ENCODE assay signal across 8 cellular contexts in the genomic region with DNA sequence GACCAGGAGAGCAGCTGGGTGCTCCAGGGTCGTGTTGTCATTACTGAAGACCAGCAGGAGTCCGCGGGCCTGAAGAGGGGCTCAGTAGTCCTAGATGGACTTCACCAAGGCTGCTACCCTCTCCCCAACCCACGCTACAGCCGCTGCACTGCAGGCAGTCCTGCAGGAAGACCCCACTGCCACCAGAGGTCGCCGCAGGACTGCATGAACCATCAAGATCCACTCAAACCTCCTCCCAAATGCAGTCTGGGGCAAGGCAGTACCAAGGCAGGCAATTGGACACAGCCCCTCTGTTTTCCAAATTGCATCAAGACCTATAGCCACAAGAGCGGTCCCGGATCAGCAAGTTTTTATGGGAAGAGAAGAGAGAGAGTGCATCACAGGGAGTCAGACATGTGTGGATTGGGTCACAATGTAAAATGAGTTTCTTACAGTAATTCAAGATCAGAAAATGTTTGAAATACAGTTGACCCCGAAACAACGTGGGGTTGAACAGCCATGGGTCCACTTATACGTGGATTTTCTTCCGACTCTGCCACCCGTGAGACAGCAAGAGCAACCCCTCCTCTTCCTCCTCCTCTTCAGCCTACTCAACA. TPM values are rescaled to one million over a fixed set of nuclear protein-coding genes. Genes with fewer than 3 reads are reported as not detected.
A peak's percentile ranks its signal among the peaks of the same experiment; 100 is the strongest.
DNase-seq lines count a peak whose midpoint lies in the region; ATAC-seq and TF ChIP-seq lines count a peak whose summit lies in the region.

No MANE protein-coding gene starts in this region.

- no peak for TF ChIP-seq POLR2A in spleen (IDR thresholded peaks at IDR 0.05)

- no peak overlapping the region for H3K4me3 ChIP-seq in spleen

- DNase-seq in NK-92 treated with Interleukin-12 subunit alpha and Interleukin-12 subunit beta, amount 100 ng/mL, for 24 hours (lab: John Stamatoyannopoulos, UW) = peak; percentile 31
- DNase-seq in NK-92 (lab: John Stamatoyannopoulos, UW; ENCODE audit: unreplicated experiment) (no peak), NCI-H128 (lab: John Stamatoyannopoulos, UW; ENCODE audit: unreplicated experiment) (peak; percentile 50), T1000 (lab: John Stamatoyannopoulos, UW) (peak; percentile 46), astrocyte of the hippocampus (ENCODE audit: low read depth, low spot score) (peak; percentile 86), hypothalamus (lab: John Stamatoyannopoulos, UW) (peak in 48 of 51 donors; percentile 7 to 84 (median 47)), spleen (peak; percentile 94)

- H3K9me3 ChIP-seq in spleen = no peaks in the 10 kb centered on the region

- no peak overlapping the region for H3K27ac ChIP-seq in spleen

- 30 to 39% (median 32%) methylated on average over 12 to 14 of the region's 14 CpGs for WGBS in spleen, 5 donors

- H3K36me3 ChIP-seq in spleen = peaks cover 0 to 73% (median under 1%) of the 10 kb centered on the region in 6 donors

- peaks cover 0 to 19% (median 0%) of the 10 kb centered on the region in 7 donors for H3K27me3 ChIP-seq in spleen (replicated peaks in 1 of 7)

- H3K4me1 ChIP-seq in spleen = peaks cover 0 to 8% (median 0%) of the 10 kb centered on the region in 6 donors

- peak; percentile 75 for ATAC-seq in HG02642 (IDR thresholded peaks at IDR 0.05; ENCODE audit: poor library complexity, unreplicated experiment)

- intact Hi-C loops in spleen (cut with DNase I; ENCODE audit: low total_unique reads) = no loop called here

- TF ChIP-seq CTCF in spleen (IDR thresholded peaks at IDR 0.05 in 8 of 11, conservative IDR thresholded peaks at IDR 0.05 in 3 of 11) = peak; percentile 90 to 98 (median 95)

RNA-seq across cellular contexts. Expression of gene DZIP1L, which starts 46.7 kb away (rescaled TPM):
- 10 to 100 TPM in 6 of 7 donors, 1 to 10 TPM in 1; 9.3 to 38.6 (median 15.0) TPM for total RNA-seq in spleen
- 1 to 10 TPM in 2 of 3 donors, under 1 TPM in 1; 0.85 to 2.8 (median 2.5) TPM for polyA plus RNA-seq in spleen

RNA-seq across cellular contexts. Expression of gene CLDN18, which starts 58.7 kb away (rescaled TPM):
- not detected for total RNA-seq in spleen
- polyA plus RNA-seq in spleen = not detected
